8 cellular contexts compared by ENCODE assay signal in the genomic region with DNA sequence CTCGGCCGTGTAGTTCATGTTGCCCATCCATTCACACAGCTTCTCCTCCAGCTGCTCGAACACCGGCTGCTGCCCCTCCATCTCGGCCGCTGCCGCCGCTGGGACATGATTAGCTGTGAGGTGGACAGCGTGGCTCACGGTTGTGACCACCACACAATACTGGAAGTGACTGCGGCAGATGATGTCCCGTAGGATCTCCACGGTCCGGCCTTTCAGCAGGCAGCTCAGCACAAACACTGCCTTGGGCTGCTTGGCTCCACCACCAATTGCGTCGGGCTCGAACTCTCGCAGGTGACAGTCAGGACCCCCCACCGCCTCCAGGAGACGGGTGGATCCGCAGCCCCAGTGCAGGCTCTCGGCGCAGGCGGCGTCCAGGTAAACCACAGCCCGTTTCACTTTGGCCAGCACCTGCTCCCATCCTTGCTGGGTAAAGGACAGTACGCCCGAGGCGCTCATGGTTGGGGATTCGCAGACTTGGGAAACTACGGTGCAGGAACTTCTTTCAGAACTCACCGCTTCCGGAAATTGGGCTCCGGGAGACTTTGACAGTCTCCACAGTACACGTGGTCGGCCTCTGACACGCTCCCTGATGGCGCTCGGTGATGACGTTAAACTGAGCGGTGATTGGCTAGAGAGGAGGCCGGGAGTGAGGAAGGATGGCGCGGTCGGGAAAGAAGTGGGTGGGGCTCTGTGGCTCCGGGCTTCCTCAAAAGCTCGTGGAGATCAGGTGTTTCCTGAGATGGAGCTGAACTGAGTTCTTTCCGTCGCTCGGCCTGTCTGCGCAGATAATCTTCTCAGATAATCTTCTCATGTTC. TPM values are rescaled to one million over a fixed set of nuclear protein-coding genes. Genes with fewer than 3 reads are reported as not detected.
DNase-seq lines count a peak whose midpoint lies in the region; ATAC-seq and TF ChIP-seq lines count a peak whose summit lies in the region.

TSS of gene SCFD2 (minus strand) at position 576 of the 815 bp plus-strand sequence.

- intact Hi-C loops in left ventricle myocardium inferior (cut with micrococcal nuclease) = no loop called here

- H3K4me3 ChIP-seq in left ventricle myocardium inferior = peak within 1 kb of the TSS; percentile 78

- TF ChIP-seq CTCF in GM13977 (IDR thresholded peaks at IDR 0.05; ENCODE audit: extremely low read depth, insufficient read depth, missing control alignments) (no peak), left ventricle myocardium inferior (IDR thresholded peaks at IDR 0.05; ENCODE audit: borderline replicate concordance) (no peak), progenitor cell of endocrine pancreas (IDR thresholded peaks at IDR 0.05; ENCODE audit: unreplicated experiment) (no peak)

- H3K4me3 Mint-ChIP-seq in T-helper 1 cell treated with Interleukin-12 subunit alpha and Interleukin-12 subunit beta and Interleukin-4 antibody, amounts not matched to agents 30 μg/mL and 1 μg/mL, for 36 hours = peak within 1 kb of the TSS; percentile 95
- peak within 1 kb of the TSS; percentile 89 for H3K4me3 Mint-ChIP-seq in progenitor cell of endocrine pancreas (ENCODE audit: low read depth)

- DNase-seq in GM13977 (ENCODE audit: low spot score) (peak; percentile 91), NCI-H1694 (lab: John Stamatoyannopoulos, UW) (peak; percentile 89), amygdala (lab: John Stamatoyannopoulos, UW) (peak; percentile 70 to 99 (median 95)), left ventricle myocardium inferior (peak; percentile 97), progenitor cell of endocrine pancreas (ENCODE audit: low spot score, unreplicated experiment) (peak; percentile 91), ureter (ENCODE audit: low spot score) (peak; percentile 98)

- H3K27me3 ChIP-seq in left ventricle myocardium inferior (ENCODE audit: low read depth) = peaks cover 31% of the 10 kb centered on the region

- in situ Hi-C loops in GM13977 (cut with MboI; ENCODE audit: low pct_unique_long_range_greater_than_20kb, low sequenced_read_pairs, unreplicated experiment) = no loop called here

- peaks cover 6% of the 10 kb centered on the region for H3K36me3 Mint-ChIP-seq in T-helper 1 cell treated with Interleukin-12 subunit alpha and Interleukin-12 subunit beta and Interleukin-4 antibody, amounts not matched to agents 30 μg/mL and 1 μg/mL, for 36 hours (ENCODE audit: low read depth)
- no peaks in the 10 kb centered on the region for H3K36me3 Mint-ChIP-seq in progenitor cell of endocrine pancreas (ENCODE audit: insufficient read depth)

- H3K27ac ChIP-seq in left ventricle myocardium inferior (replicated peaks) = peak within 1 kb of the TSS; percentile 72

- no peaks in the 10 kb centered on the region for H3K36me3 ChIP-seq in left ventricle myocardium inferior

- H3K27ac Mint-ChIP-seq in T-helper 1 cell treated with Interleukin-12 subunit alpha and Interleukin-12 subunit beta and Interleukin-4 antibody, amounts not matched to agents 30 μg/mL and 1 μg/mL, for 36 hours = peak within 1 kb of the TSS; percentile 91
- H3K27ac Mint-ChIP-seq in progenitor cell of endocrine pancreas = peak within 1 kb of the TSS; percentile 89

- ATAC-seq in HG02884 (IDR thresholded peaks at IDR 0.05; ENCODE audit: unreplicated experiment) = peak; percentile 99

- H3K27me3 Mint-ChIP-seq in T-helper 1 cell treated with Interleukin-12 subunit alpha and Interleukin-12 subunit beta and Interleukin-4 antibody, amounts not matched to agents 30 μg/mL and 1 μg/mL, for 36 hours (ENCODE audit: low read depth) = peaks cover 22% of the 10 kb centered on the region
- peaks cover 28% of the 10 kb centered on the region for H3K27me3 Mint-ChIP-seq in progenitor cell of endocrine pancreas

- H3K4me1 Mint-ChIP-seq in T-helper 1 cell treated with Interleukin-12 subunit alpha and Interleukin-12 subunit beta and Interleukin-4 antibody, amounts not matched to agents 30 μg/mL and 1 μg/mL, for 36 hours (ENCODE audit: low read depth) = peaks cover 38% of the 10 kb centered on the region
- H3K4me1 Mint-ChIP-seq in progenitor cell of endocrine pancreas (ENCODE audit: low read depth) = peaks cover 16% of the 10 kb centered on the region

- no peaks in the 10 kb centered on the region for H3K9me3 ChIP-seq in left ventricle myocardium inferior (replicated peaks)

- H3K9me3 Mint-ChIP-seq in T-helper 1 cell treated with Interleukin-12 subunit alpha and Interleukin-12 subunit beta and Interleukin-4 antibody, amounts not matched to agents 30 μg/mL and 1 μg/mL, for 36 hours = no peaks in the 10 kb centered on the region
- no peaks in the 10 kb centered on the region for H3K9me3 Mint-ChIP-seq in progenitor cell of endocrine pancreas (ENCODE audit: low read depth)

- H3K4me1 ChIP-seq in left ventricle myocardium inferior = peaks cover 40% of the 10 kb centered on the region

RNA-seq across cellular contexts. Expression of gene SCFD2, which starts in this region (rescaled TPM):
- total RNA-seq in left ventricle myocardium inferior (9.3 TPM), progenitor cell of endocrine pancreas (11.8 and 12.5 TPM in 2 replicates), ureter (46.6 TPM)

Comparison
In these comparisons a context has a peak if more than half of its experiments do, and no peak if none do; other contexts are left out.
1. Peak in every context shown above with its lines: DNase-seq, ATAC-seq, H3K4me3 ChIP-seq and H3K27ac ChIP-seq.